1 cellular context compared by ENCODE assay signal in genomic region chr2:120525056-120526046, GRCh38.
TF ChIP-seq lines count a peak whose summit lies in the region.

No MANE protein-coding gene starts in this region.

TF ChIP-seq in HepG2, 621 proteins besides CTCF, POLR2A, EP300 and RAD21 (continued from another document and continues in another):
- TF ChIP-seq PRDM10 (CRISPR knock-in tag; IDR thresholded peaks at IDR 0.05; ENCODE audit: low read depth) (peak; percentile 76), MXD1 (CRISPR knock-in tag; IDR thresholded peaks at IDR 0.05) (no peak), AFF4 (CRISPR knock-in tag; IDR thresholded peaks at IDR 0.05) (no peak), CBX2 (IDR thresholded peaks at IDR 0.05; ENCODE audit: low read depth, low read length) (no peak), CBX2 (CRISPR knock-in tag; IDR thresholded peaks at IDR 0.05; ENCODE audit: low read depth) (0 out of 2 replicates have a peak, but pooled peaks have one; percentile 61), GATAD1 (CRISPR knock-in tag; IDR thresholded peaks at IDR 0.05) (peak; percentile 74; the same call in 1 of the 2 replicates), FOXA1 (IDR thresholded peaks at IDR 0.05) (no peak), FOXA1 (CRISPR knock-in tag; IDR thresholded peaks at IDR 0.05) (peak; percentile 75), PHF5A (CRISPR knock-in tag; IDR thresholded peaks at IDR 0.05; ENCODE audit: low read depth, unreplicated experiment) (peak; percentile 71), KDM4B (CRISPR knock-in tag; IDR thresholded peaks at IDR 0.05) (peak; percentile 49; the same call in 1 of the 2 replicates), ZHX1 (CRISPR knock-in tag; IDR thresholded peaks at IDR 0.05; ENCODE audit: low read depth) (0 out of 2 replicates have a peak, but pooled peaks have one; percentile 53), RBM39 (IDR thresholded peaks at IDR 0.05; ENCODE audit: low read depth, low read length, poor library complexity, severe bottlenecking) (no peak), ZNF839 (CRISPR knock-in tag; IDR thresholded peaks at IDR 0.05; ENCODE audit: borderline replicate concordance) (no peak), ZNF552 (CRISPR knock-in tag; IDR thresholded peaks at IDR 0.05; ENCODE audit: borderline replicate concordance) (no peak), CBX1 (IDR thresholded peaks at IDR 0.05; ENCODE audit: low read depth) (no peak), E2F1 (CRISPR knock-in tag; IDR thresholded peaks at IDR 0.05) (no peak), CAMTA2 (CRISPR knock-in tag; IDR thresholded peaks at IDR 0.05; ENCODE audit: borderline replicate concordance) (no peak), JUNB (CRISPR knock-in tag; IDR thresholded peaks at IDR 0.05; ENCODE audit: borderline replicate concordance) (no peak), PRDM4 (CRISPR knock-in tag; IDR thresholded peaks at IDR 0.05; ENCODE audit: borderline replicate concordance) (no peak), ZSCAN29 (CRISPR knock-in tag; conservative IDR thresholded peaks at IDR 0.05) (peak; percentile 52; the same call in 1 of the 2 replicates), MAFG (CRISPR knock-in tag; IDR thresholded peaks at IDR 0.05) (no peak), ZNF329 (CRISPR knock-in tag; IDR thresholded peaks at IDR 0.05; ENCODE audit: low read depth) (no peak), ZNF709 (CRISPR knock-in tag; IDR thresholded peaks at IDR 0.05) (peak; percentile 18; the same call in 1 of the 2 replicates), IKZF5 (CRISPR knock-in tag; IDR thresholded peaks at IDR 0.05) (peak; percentile 96), ZNF44 (CRISPR knock-in tag; IDR thresholded peaks at IDR 0.05) (0 out of 2 replicates have a peak, but pooled peaks have one; percentile 43), MATR3 (CRISPR knock-in tag; IDR thresholded peaks at IDR 0.05) (no peak), CENPT (CRISPR knock-in tag; IDR thresholded peaks at IDR 0.05; ENCODE audit: low read depth) (no peak), YY1 (IDR thresholded peaks at IDR 0.05; ENCODE audit: insufficient read depth, insufficient replicate concordance, low read depth, low read length) (peak; percentile 55), ZNF562 (CRISPR knock-in tag; IDR thresholded peaks at IDR 0.05; ENCODE audit: borderline replicate concordance) (no peak), DRAP1 (CRISPR knock-in tag; IDR thresholded peaks at IDR 0.05) (peak; percentile 51), ZNF33B (CRISPR knock-in tag; IDR thresholded peaks at IDR 0.05) (peak; percentile 40; the same call in 1 of the 2 replicates), ZGPAT (CRISPR knock-in tag; IDR thresholded peaks at IDR 0.05) (peak; percentile 98), PCBP2 (optimal IDR thresholded peaks at IDR 0.05; ENCODE audit: low read depth, low read length, poor library complexity, severe bottlenecking) (no peak), ZMAT5 (CRISPR knock-in tag; IDR thresholded peaks at IDR 0.05; ENCODE audit: borderline replicate concordance, low read depth) (no peak), FOXO1 (CRISPR knock-in tag; IDR thresholded peaks at IDR 0.05) (peak; percentile 89), HBP1 (CRISPR knock-in tag; IDR thresholded peaks at IDR 0.05; ENCODE audit: low read depth) (peak; percentile 80), CEBPG (CRISPR knock-in tag; IDR thresholded peaks at IDR 0.05) (peak; percentile 73)
